Comparison of ENCODE assay signal across 20 cellular contexts in the genomic region with DNA sequence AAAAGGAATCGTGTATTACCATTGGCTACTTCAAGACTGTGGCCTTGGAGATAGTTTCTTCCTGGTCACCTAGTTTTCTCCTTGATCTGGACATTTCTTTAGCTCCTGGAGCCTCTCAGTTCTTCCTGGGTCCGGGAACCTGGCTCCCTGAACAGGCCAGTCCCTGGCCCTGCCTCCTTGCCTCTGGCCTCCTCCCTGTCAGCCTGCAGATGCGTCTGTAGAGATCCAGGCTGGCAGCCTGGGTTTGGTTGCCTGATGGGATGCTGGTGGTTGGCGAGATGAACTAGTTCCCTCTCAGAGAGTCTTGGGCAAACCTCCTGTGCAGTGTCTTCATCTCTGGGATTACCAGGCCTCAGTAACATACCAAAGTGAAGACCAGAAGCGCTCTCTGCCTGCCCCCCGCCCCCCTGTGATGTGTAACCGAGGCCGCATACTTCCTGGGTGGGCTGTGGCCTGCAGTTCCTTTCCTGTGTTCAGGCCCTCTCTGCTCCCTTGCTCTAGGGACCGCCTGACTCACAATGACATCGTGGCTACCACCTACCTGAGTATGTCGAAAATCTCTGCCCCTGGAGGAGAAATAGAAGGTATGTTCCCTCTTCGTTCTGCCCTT.
DNase-seq lines count a peak whose midpoint lies in the region; ATAC-seq and TF ChIP-seq lines count a peak whose summit lies in the region.
"Had no signal": no experiment of that assay in that cellular context is flagged by ENCODE, and none has a peak within 500 bp of the region (broad histone marks: within the 10 kb centered on the region; RNA-seq: fewer than 3 reads in every experiment).

No MANE protein-coding gene starts in this region.

- POLR2A ChIA-PET in CD8-positive, alpha-beta memory T cell (lab: Charles Lee) = no interaction called here

- intact Hi-C loops in sciatic nerve (cut with DNase I) = no loop called here

- H3K27me3 ChIP-seq in CD8-positive, alpha-beta memory T cell (ENCODE audit: insufficient read depth, low read length, poor library complexity, severe bottlenecking) = no peaks in the 10 kb centered on the region
- H3K27me3 ChIP-seq in smooth muscle cell (ENCODE audit: low read depth) = no peaks in the 10 kb centered on the region
- H3K27me3 ChIP-seq: cardiac muscle cell, neural progenitor cell had no signal

- H3K9me3 ChIP-seq in CD8-positive, alpha-beta memory T cell (ENCODE audit: low read length) = no peaks in the 10 kb centered on the region
- no peaks in the 10 kb centered on the region for H3K9me3 ChIP-seq in smooth muscle cell (replicated peaks; ENCODE audit: low read depth)

- peaks cover 0 to 9% (median 5%) of the 10 kb centered on the region in 3 donors for H3K4me1 Mint-ChIP-seq in CD8-positive, alpha-beta memory T cell
- no peaks in the 10 kb centered on the region for H3K4me1 Mint-ChIP-seq in activated naive CD8-positive, alpha-beta T cell treated with anti-CD3 and anti-CD28 coated beads, Interleukin-2, amount 50 U/mL, for 24 hours
- H3K4me1 Mint-ChIP-seq: activated T-helper 17 cell treated with anti-CD3 and anti-CD28 coated beads, Interleukin-2, amount 50 U/mL, for 72 hours; neural progenitor cell had no signal

- no peak for TF ChIP-seq CTCF in smooth muscle cell (IDR thresholded peaks at IDR 0.05; ENCODE audit: borderline replicate concordance, insufficient read depth, poor library complexity, severe bottlenecking)

- peak; percentile 63 for ATAC-seq in activated naive CD8-positive, alpha-beta T cell treated with anti-CD3 and anti-CD28 coated beads, Interleukin-2, amount 50 U/mL, for 24 hours
- ATAC-seq in sciatic nerve (no peak), GM21447 (IDR thresholded peaks at IDR 0.05; ENCODE audit: unreplicated experiment) (no peak)
- ATAC-seq: activated T-helper 17 cell treated with anti-CD3 and anti-CD28 coated beads, Interleukin-2, amount 50 U/mL, for 72 hours had no signal

- no peak overlapping the region for H3K9ac ChIP-seq in smooth muscle cell (ENCODE audit: low read depth)
- H3K9ac ChIP-seq: neural progenitor cell had no signal

- 88% methylated on average over 12 of the region's 12 CpGs for WGBS in smooth muscle cell (ENCODE audit: low lambda C conversion rate)

- H3K4me1 ChIP-seq in CD8-positive, alpha-beta memory T cell (ENCODE audit: insufficient read depth, low read length) = no peaks in the 10 kb centered on the region
- no peaks in the 10 kb centered on the region for H3K4me1 ChIP-seq in smooth muscle cell (ENCODE audit: low read depth)
- H3K4me1 ChIP-seq: left ventricle myocardium inferior, neural progenitor cell had no signal

- peak overlapping the region in 5 of 7 donors; percentile 17 to 74 (median 52) for H3K4me3 Mint-ChIP-seq in CD8-positive, alpha-beta memory T cell
- H3K4me3 Mint-ChIP-seq in activated naive CD8-positive, alpha-beta T cell treated with anti-CD3 and anti-CD28 coated beads, Interleukin-2, amount 50 U/mL, for 24 hours = peak overlapping the region; percentile 44
- H3K4me3 Mint-ChIP-seq: activated CD4-positive, alpha-beta memory T cell treated with anti-CD3 and anti-CD28 coated beads for 36 hours; activated T-helper 17 cell treated with anti-CD3 and anti-CD28 coated beads, Interleukin-2, amount 50 U/mL, for 72 hours; neural progenitor cell; T-helper 1 cell treated with Interleukin-12 subunit alpha and Interleukin-12 subunit beta and Interleukin-4 antibody, amounts not matched to agents 30 μg/mL and 1 μg/mL, for 36 hours had no signal

- H2AFZ ChIP-seq in smooth muscle cell (ENCODE audit: low read depth) = no peak overlapping the region
- H2AFZ ChIP-seq: neural progenitor cell had no signal

- H3K27ac ChIP-seq in CD8-positive, alpha-beta memory T cell (ENCODE audit: low read depth, low read length) = no peak overlapping the region
- H3K27ac ChIP-seq in smooth muscle cell (ENCODE audit: low read depth) (no peak overlapping the region), substantia nigra (ENCODE audit: low read depth, low read length, poor library complexity, severe bottlenecking) (no peak overlapping the region)
- H3K27ac ChIP-seq: C4-2B, cardiac muscle cell, left ventricle myocardium inferior, neural progenitor cell, VCaP had no signal

- peaks cover 4 to 5% of the 10 kb centered on the region in 2 donors for H3K27me3 Mint-ChIP-seq in CD8-positive, alpha-beta memory T cell
- H3K27me3 Mint-ChIP-seq in activated naive CD8-positive, alpha-beta T cell treated with anti-CD3 and anti-CD28 coated beads, Interleukin-2, amount 50 U/mL, for 24 hours = peaks cover 2% of the 10 kb centered on the region

- no peak overlapping the region for H3K4me3 ChIP-seq in CD8-positive, alpha-beta memory T cell (ENCODE audit: low read length)
- H3K4me3 ChIP-seq in smooth muscle cell = no peak overlapping the region
- H3K4me3 ChIP-seq: cardiac muscle cell, left ventricle myocardium inferior, neural progenitor cell had no signal

- H4K20me1 ChIP-seq in smooth muscle cell (ENCODE audit: low read depth) = no peaks in the 10 kb centered on the region

- H3K4me2 ChIP-seq in smooth muscle cell = no peak overlapping the region
- H3K4me2 ChIP-seq: neural progenitor cell had no signal

- DNase-seq in CD8-positive, alpha-beta memory T cell = peak in 3 of 5 donors; percentile 8 to 59 (median 13)
- DNase-seq in MV-4-11 (lab: John Stamatoyannopoulos, UW) (peak; percentile 8), sciatic nerve (ENCODE audit: low spot score) (peak; percentile 3), smooth muscle cell (lab: John Stamatoyannopoulos, UW; ENCODE audit: unreplicated experiment) (no peak), SW 1271 (lab: John Stamatoyannopoulos, UW) (no peak), substantia nigra (lab: John Stamatoyannopoulos, UW) (no peak)
- DNase-seq in activated naive CD8-positive, alpha-beta T cell treated with anti-CD3 and anti-CD28 coated beads, Interleukin-2, amount 50 U/mL, for 24 hours = peak; percentile 14
- DNase-seq: activated CD4-positive, alpha-beta memory T cell treated with anti-CD3 and anti-CD28 coated beads for 36 hours; dermis blood vessel endothelial cell; GF-D8; left ventricle myocardium inferior; MM.1S; NCI-H748 treated with DMSO at 0.1 percent for 48 hours had no signal

- H3K27ac Mint-ChIP-seq in CD8-positive, alpha-beta memory T cell = peak overlapping the region; percentile 9 to 94 (median 48)
- no peak overlapping the region for H3K27ac Mint-ChIP-seq in activated naive CD8-positive, alpha-beta T cell treated with anti-CD3 and anti-CD28 coated beads, Interleukin-2, amount 50 U/mL, for 24 hours
- H3K27ac Mint-ChIP-seq: activated CD4-positive, alpha-beta memory T cell treated with anti-CD3 and anti-CD28 coated beads for 36 hours; activated T-helper 17 cell treated with anti-CD3 and anti-CD28 coated beads, Interleukin-2, amount 50 U/mL, for 72 hours; neural progenitor cell; T-helper 1 cell treated with Interleukin-12 subunit alpha and Interleukin-12 subunit beta and Interleukin-4 antibody, amounts not matched to agents 30 μg/mL and 1 μg/mL, for 36 hours had no signal

- H3K79me2 ChIP-seq in smooth muscle cell (ENCODE audit: low read depth) = no peaks in the 10 kb centered on the region

- CTCF ChIA-PET in CD8-positive, alpha-beta memory T cell (lab: Charles Lee) = interaction anchor here (1.0 to 1.7 kb wide), 2 partner anchors 13 to 239 kb away, joined by 3 to 6 read pairs; no protein-coding TSS in a partner anchor

- H3K36me3 Mint-ChIP-seq in CD8-positive, alpha-beta memory T cell = no peaks in the 10 kb centered on the region
- no peaks in the 10 kb centered on the region for H3K36me3 Mint-ChIP-seq in activated naive CD8-positive, alpha-beta T cell treated with anti-CD3 and anti-CD28 coated beads, Interleukin-2, amount 50 U/mL, for 24 hours (ENCODE audit: low read depth)
- H3K36me3 Mint-ChIP-seq: activated CD4-positive, alpha-beta memory T cell treated with anti-CD3 and anti-CD28 coated beads for 36 hours; neural progenitor cell had no signal

- no peaks in the 10 kb centered on the region for H3K36me3 ChIP-seq in CD8-positive, alpha-beta memory T cell (ENCODE audit: insufficient read depth, low read length)
- no peaks in the 10 kb centered on the region for H3K36me3 ChIP-seq in smooth muscle cell (ENCODE audit: low read depth)
- H3K36me3 ChIP-seq: neural progenitor cell had no signal

- no peaks in the 10 kb centered on the region for H3F3A ChIP-seq in smooth muscle cell (ENCODE audit: low read depth)

- no peaks in the 10 kb centered on the region for H3K9me3 Mint-ChIP-seq in CD8-positive, alpha-beta memory T cell
- no peaks in the 10 kb centered on the region for H3K9me3 Mint-ChIP-seq in activated naive CD8-positive, alpha-beta T cell treated with anti-CD3 and anti-CD28 coated beads, Interleukin-2, amount 50 U/mL, for 24 hours
- H3K9me3 Mint-ChIP-seq: activated CD4-positive, alpha-beta memory T cell treated with anti-CD3 and anti-CD28 coated beads for 36 hours; activated T-helper 17 cell treated with anti-CD3 and anti-CD28 coated beads, Interleukin-2, amount 50 U/mL, for 72 hours; T-helper 1 cell treated with Interleukin-12 subunit alpha and Interleukin-12 subunit beta and Interleukin-4 antibody, amounts not matched to agents 30 μg/mL and 1 μg/mL, for 36 hours had no signal

Comparison
In these comparisons a context has a peak if more than half of its experiments do, and no peak if none do; other contexts are left out.
1. DNase-seq: peak in CD8-positive, alpha-beta memory T cell (3 of 5), MV-4-11 (single experiment), activated naive CD8-positive, alpha-beta T cell treated with anti-CD3 and anti-CD28 coated beads, Interleukin-2, amount 50 U/mL, for 24 hours (single experiment) and sciatic nerve (single experiment); none in smooth muscle cell (single experiment), SW 1271 (0 of 2) and substantia nigra (0 of 49).